8 cellular contexts compared by ENCODE assay signal in the genomic region with DNA sequence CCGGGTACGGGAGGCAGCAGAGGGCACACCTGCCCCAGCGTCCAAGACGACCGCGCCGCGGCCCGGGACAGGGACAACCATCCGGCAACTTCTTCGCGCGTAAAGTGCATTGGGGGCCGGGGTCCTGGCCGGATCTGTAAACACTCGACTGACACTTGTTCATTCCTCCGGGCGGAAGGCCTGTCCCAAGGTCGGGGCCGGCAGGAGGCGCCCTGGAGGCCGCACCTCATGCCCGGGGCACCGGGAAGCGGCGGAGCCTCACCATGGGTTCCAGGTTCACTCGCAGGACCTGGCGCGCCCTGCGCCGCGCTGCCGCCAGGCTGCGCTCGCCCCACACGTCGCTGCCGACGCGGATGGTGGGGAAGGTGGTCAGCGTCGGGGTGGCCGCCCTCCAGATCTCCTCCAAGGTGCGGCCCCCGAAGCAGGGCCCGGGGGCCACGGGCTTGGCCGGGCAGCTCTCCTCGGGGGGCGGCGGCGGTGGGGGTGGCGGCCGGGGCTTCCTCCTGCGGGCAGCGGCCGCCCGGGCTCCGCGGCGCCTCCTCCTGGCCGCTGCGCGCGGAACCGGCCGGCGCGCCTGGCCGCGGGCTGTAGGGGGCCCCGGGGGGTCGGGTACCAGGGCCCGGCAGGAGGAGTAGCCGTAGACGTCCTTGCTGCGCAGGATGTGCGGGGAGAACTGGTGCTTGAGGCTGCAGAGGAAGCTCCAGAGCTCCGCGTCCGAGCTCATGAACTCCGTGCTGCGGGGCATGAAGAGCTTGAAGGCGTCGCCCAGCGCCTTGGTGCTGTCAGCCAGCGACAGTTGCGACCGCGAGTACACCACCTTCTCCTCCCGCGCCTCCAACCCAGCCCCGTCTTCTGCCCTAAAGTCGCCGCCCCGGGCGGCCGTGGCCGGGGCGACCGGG. TPM values are rescaled to one million over a fixed set of nuclear protein-coding genes. Genes with fewer than 3 reads are reported as not detected.
DNase-seq lines count a peak whose midpoint lies in the region; ATAC-seq and TF ChIP-seq lines count a peak whose summit lies in the region.

No MANE protein-coding gene starts in this region.

- peaks cover 26% of the 10 kb centered on the region for H3K4me1 Mint-ChIP-seq in activated naive CD8-positive, alpha-beta T cell treated with anti-CD3 and anti-CD28 coated beads for 36 hours
- peaks cover 11% of the 10 kb centered on the region for H3K4me1 Mint-ChIP-seq in progenitor cell of endocrine pancreas (ENCODE audit: low read depth)

- no peaks in the 10 kb centered on the region for H3K27me3 ChIP-seq in KMS-11 (ENCODE audit: insufficient read depth, low read depth)
- no peaks in the 10 kb centered on the region for H3K27me3 ChIP-seq in heart left ventricle

- peak overlapping the region; percentile 92 for H3K4me3 Mint-ChIP-seq in activated naive CD8-positive, alpha-beta T cell treated with anti-CD3 and anti-CD28 coated beads for 36 hours
- H3K4me3 Mint-ChIP-seq in progenitor cell of endocrine pancreas (ENCODE audit: low read depth), result peak overlapping the region; percentile 77

- TF ChIP-seq POLR2A in heart left ventricle (IDR thresholded peaks at IDR 0.05), result peak in 1 of 2 donors; percentile 14

- H3K9me3 Mint-ChIP-seq in activated naive CD8-positive, alpha-beta T cell treated with anti-CD3 and anti-CD28 coated beads for 36 hours, result peaks cover 3% of the 10 kb centered on the region
- no peaks in the 10 kb centered on the region for H3K9me3 Mint-ChIP-seq in progenitor cell of endocrine pancreas (ENCODE audit: low read depth)

- H3K36me3 ChIP-seq in KMS-11 (ENCODE audit: insufficient read depth), result no peaks in the 10 kb centered on the region
- H3K36me3 ChIP-seq in heart left ventricle, result no peaks in the 10 kb centered on the region
- no peaks in the 10 kb centered on the region for H3K36me3 ChIP-seq in urinary bladder (ENCODE audit: insufficient read depth)

- peaks cover 5% of the 10 kb centered on the region for H3K27me3 Mint-ChIP-seq in activated naive CD8-positive, alpha-beta T cell treated with anti-CD3 and anti-CD28 coated beads for 36 hours
- peaks cover 3% of the 10 kb centered on the region for H3K27me3 Mint-ChIP-seq in progenitor cell of endocrine pancreas

- H4K20me1 ChIP-seq in KMS-11 (ENCODE audit: insufficient read depth), result no peaks in the 10 kb centered on the region

- in situ Hi-C loops in G401 (cut with HindIII; ENCODE audit: low sequenced_read_pairs), result no loop called here

- H3K4me2 ChIP-seq in KMS-11, result peak overlapping the region; percentile 73

- H3K4me3 ChIP-seq in KMS-11 (IDR thresholded peaks at IDR 0.05; ENCODE audit: insufficient read depth, low read depth, low read length) (no peak overlapping the region), heart left ventricle (peak overlapping the region; percentile 78 to 93 (median 85)), urinary bladder (ENCODE audit: low read depth, low read length) (peak overlapping the region; percentile 89)

- peak overlapping the region; percentile 62 for H2AFZ ChIP-seq in KMS-11 (ENCODE audit: low read depth)

- peak; percentile 19 for DNase-seq in G401 (ENCODE audit: low spot score)
- DNase-seq in SKM-1 (lab: John Stamatoyannopoulos, UW; ENCODE audit: unreplicated experiment), result peak; percentile 51
- peak; percentile 88 for DNase-seq in activated naive CD8-positive, alpha-beta T cell treated with anti-CD3 and anti-CD28 coated beads for 36 hours
- DNase-seq in heart left ventricle, result peak; percentile 73 to 90 (median 76)
- peak; percentile 75 for DNase-seq in progenitor cell of endocrine pancreas (ENCODE audit: low spot score, unreplicated experiment)

- H3K79me2 ChIP-seq in KMS-11 (ENCODE audit: insufficient read depth, low read depth), result no peaks in the 10 kb centered on the region; the same call in 1 of the 2 replicates

- H3K9ac ChIP-seq in KMS-11, result peak overlapping the region; percentile 84

- peaks cover 3% of the 10 kb centered on the region for H3K36me3 Mint-ChIP-seq in activated naive CD8-positive, alpha-beta T cell treated with anti-CD3 and anti-CD28 coated beads for 36 hours
- H3K36me3 Mint-ChIP-seq in progenitor cell of endocrine pancreas (ENCODE audit: insufficient read depth), result no peaks in the 10 kb centered on the region

- peak; percentile 61 for ATAC-seq in GM21786 (IDR thresholded peaks at IDR 0.05; ENCODE audit: unreplicated experiment)
- ATAC-seq in heart left ventricle, result peak; percentile 28 to 78 (median 65)

- peak overlapping the region; percentile 85 for H3K27ac ChIP-seq in KMS-11
- peak overlapping the region; percentile 92 to 97 (median 95) for H3K27ac ChIP-seq in heart left ventricle
- peak overlapping the region; percentile 96 for H3K27ac ChIP-seq in urinary bladder (ENCODE audit: low read depth)

- H3K27ac Mint-ChIP-seq in activated naive CD8-positive, alpha-beta T cell treated with anti-CD3 and anti-CD28 coated beads for 36 hours, result peak overlapping the region; percentile 88
- peak overlapping the region; percentile 91 for H3K27ac Mint-ChIP-seq in progenitor cell of endocrine pancreas

- 0 to 9% (median 1%) methylated on average over 70 to 101 of the region's 101 CpGs for WGBS in heart left ventricle, 4 donors
- under 1% methylated on average over 101 of the region's 101 CpGs for WGBS in urinary bladder

- H3K4me1 ChIP-seq in KMS-11 (ENCODE audit: low read depth, poor library complexity, severe bottlenecking), result peaks cover 25% of the 10 kb centered on the region
- H3K4me1 ChIP-seq in heart left ventricle, result peaks cover 0 to 32% (median 17%) of the 10 kb centered on the region in 12 donors
- no peaks in the 10 kb centered on the region for H3K4me1 ChIP-seq in urinary bladder (ENCODE audit: insufficient read depth)

- H3K9me3 ChIP-seq in heart left ventricle, result no peaks in the 10 kb centered on the region

- intact Hi-C loops in heart left ventricle (cut with DNase I), result loop anchor here in 8 of 10 donors (1.0 to 10.0 kb wide), 11 partner anchors 58 to 487 kb away; no protein-coding TSS in a partner anchor

- TF ChIP-seq CTCF in KMS-11 (conservative IDR thresholded peaks at IDR 0.05; ENCODE audit: low read depth, low read length) (peak; percentile 80), heart left ventricle (IDR thresholded peaks at IDR 0.05) (peak; percentile 63 to 84 (median 73)), progenitor cell of endocrine pancreas (IDR thresholded peaks at IDR 0.05; ENCODE audit: unreplicated experiment) (peak; percentile 91)

RNA-seq across cellular contexts. Expression of a gene that starts 0.7 kb away (rescaled TPM):
- total RNA-seq in G401 (2014; rRNA removed; shearing (Covaris generic)), result 91.0 and 93.8 TPM in 2 replicates
- 10 to 100 TPM; 16.4 to 17.8 TPM for total RNA-seq in activated naive CD8-positive, alpha-beta T cell treated with anti-CD3 and anti-CD28 coated beads for 36 hours
- total RNA-seq in heart left ventricle, result 10 to 100 TPM in 3 of 9 donors, 1 to 10 TPM in 6; 5.3 to 16.7 (median 6.9) TPM
- 1 to 10 TPM; 3.5 to 4.1 TPM for polyA plus RNA-seq in heart left ventricle
- 20.3 and 21.0 TPM in 2 replicates for total RNA-seq in progenitor cell of endocrine pancreas
- total RNA-seq in urinary bladder, result 10.6 TPM
- polyA plus RNA-seq in urinary bladder, result 24.3 TPM

Comparison
In these comparisons a context has a peak if more than half of its experiments do, and no peak if none do; other contexts are left out.
1. DNase-seq: peak in every context shown above with its lines; median percentile 88 in activated naive CD8-positive, alpha-beta T cell treated with anti-CD3 and anti-CD28 coated beads for 36 hours; 76 in heart left ventricle; 75 in progenitor cell of endocrine pancreas; 51 in SKM-1; 19 in G401.